ENCODE assay signal across 7 cellular contexts in the genomic region with DNA sequence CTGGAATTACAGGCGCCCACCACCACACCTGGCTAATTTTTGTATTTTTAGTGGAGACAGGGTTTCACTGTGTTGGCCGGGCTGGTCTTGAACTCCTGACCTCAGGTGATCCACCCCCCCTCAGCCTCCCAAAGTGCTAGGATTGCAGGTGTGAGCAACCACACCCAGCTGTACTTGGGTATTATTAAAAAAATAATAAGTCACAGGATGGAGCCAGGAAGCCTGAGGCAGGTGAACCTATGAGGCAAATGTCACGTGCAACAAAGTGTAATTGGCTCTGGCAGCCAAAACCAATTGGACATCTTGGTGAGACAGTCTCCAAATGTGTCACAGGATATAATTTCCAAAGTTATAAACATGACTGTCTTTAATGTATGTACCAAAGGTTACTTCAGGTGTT. TPM values are rescaled to one million over a fixed set of nuclear protein-coding genes. Genes with fewer than 3 reads are reported as not detected.
A peak's percentile ranks its signal among the peaks of the same experiment; 100 is the strongest.
DNase-seq lines count a peak whose midpoint lies in the region; ATAC-seq and TF ChIP-seq lines count a peak whose summit lies in the region.
"Not testable (repeated sequence)": the region's sequence is repeated elsewhere in the genome, so short reads cannot be mapped to it uniquely, and the experiment has no call there.

No MANE protein-coding gene starts in this region.

- H3K4me2 ChIP-seq in HCT116 (ENCODE audit: low read length), result peak overlapping the region; percentile 37; the same call in 1 of the 2 replicates
- H3K4me2 ChIP-seq in PC-3 (ENCODE audit: low read length), result not testable (repeated sequence)

- H3K79me2 ChIP-seq in HCT116 (ENCODE audit: insufficient read depth, low read length), result peaks cover 43% of the 10 kb centered on the region
- H3K79me2 ChIP-seq in PC-3 (ENCODE audit: low read length), result peaks cover 21% of the 10 kb centered on the region

- POLR2A ChIA-PET in HCT116 (lab: Charles Lee), result interaction anchor here (0.6 to 15.6 kb wide), 5 partner anchors 23 to 93 kb away, joined by 3 to 1499 read pairs (median 3); partner anchors contain the start of genes MALAT1 and NEAT1
- POLR2A ChIA-PET in PC-3 (lab: Charles Lee; ENCODE audit: unreplicated experiment), result interaction anchor here (0.6 kb wide), 1 partner anchor 24 kb away, joined by 5 read pairs; the partner anchor contains the start of gene MALAT1
- POLR2A ChIA-PET in activated CD4-positive, alpha-beta T cell treated with anti-CD3 and anti-CD28 coated beads, Interleukin-2, amount 10 ng/mL, durations not matched to agents 7 days and 5 days (lab: Charles Lee), result interaction anchor here (4.9 kb wide), 1 partner anchor 25 kb away, joined by 24 read pairs; the partner anchor contains the start of gene MALAT1

- H4K20me1 ChIP-seq in HCT116 (ENCODE audit: insufficient read depth); PC-3 (ENCODE audit: low read length): not testable (repeated sequence)

- not testable (repeated sequence) for TF ChIP-seq CTCF in HCT116 (IDR thresholded peaks at IDR 0.05 in 2 of 3, conservative IDR thresholded peaks at IDR 0.05 in 1 of 3; ENCODE audit: borderline replicate concordance in 1 of 3, insufficient read depth in 1 of 3, low read depth in 2 of 3, low read length in 2 of 3); PC-3 (conservative IDR thresholded peaks at IDR 0.05; ENCODE audit: low read depth, low read length); ascending aorta (IDR thresholded peaks at IDR 0.05); heart left ventricle (IDR thresholded peaks at IDR 0.05)

- peak overlapping the region; percentile 31 for H3K27ac Mint-ChIP-seq in activated CD4-positive, alpha-beta T cell treated with anti-CD3 and anti-CD28 coated beads, Interleukin-2, amount 10 ng/mL, durations not matched to agents 7 days and 5 days

- BruUV-seq in HCT116 (replicated peaks; lab: Mats Ljungman, UMichigan); PC-3 (replicated peaks; lab: Mats Ljungman, UMichigan): not testable (repeated sequence)

- H3K4me3 ChIP-seq in HCT116 (replicated peaks in 1 of 2; ENCODE audit: low read depth in 1 of 2, low read length in 2 of 2); PC-3 (ENCODE audit: low read length); ascending aorta; heart left ventricle; muscle layer of duodenum (ENCODE audit: low read depth in 1 of 2, low read length in 2 of 2); skin epidermis: not testable (repeated sequence)

- peak overlapping the region; percentile 9; the same call in 1 of the 2 replicates for H3K9ac ChIP-seq in HCT116 (ENCODE audit: low read length)
- not testable (repeated sequence) for H3K9ac ChIP-seq in PC-3 (ENCODE audit: low read length)

- H3K4me1 Mint-ChIP-seq in activated CD4-positive, alpha-beta T cell treated with anti-CD3 and anti-CD28 coated beads, Interleukin-2, amount 10 ng/mL, durations not matched to agents 7 days and 5 days, result peaks cover 42% of the 10 kb centered on the region

- H3K9me3 ChIP-seq in HCT116 (ENCODE audit: control insufficient read depth in 1 of 2, insufficient read depth in 1 of 2, low read depth in 1 of 2, low read length in 2 of 2); PC-3 (ENCODE audit: low read length); ascending aorta; heart left ventricle; muscle layer of duodenum (ENCODE audit: control insufficient read depth in 1 of 2, low read length in 2 of 2): not testable (repeated sequence)

- H3K36me3 Mint-ChIP-seq in activated CD4-positive, alpha-beta T cell treated with anti-CD3 and anti-CD28 coated beads, Interleukin-2, amount 10 ng/mL, durations not matched to agents 7 days and 5 days (ENCODE audit: low read depth), result not testable (repeated sequence)

- not testable (repeated sequence) for H3K27me3 Mint-ChIP-seq in activated CD4-positive, alpha-beta T cell treated with anti-CD3 and anti-CD28 coated beads, Interleukin-2, amount 10 ng/mL, durations not matched to agents 7 days and 5 days

- CTCF ChIA-PET in HCT116 (lab: Charles Lee), result interaction anchor here (1.0 kb wide), 1 partner anchor 32 kb away, joined by 5 read pairs; no protein-coding TSS in a partner anchor
- CTCF ChIA-PET in PC-3 (lab: Charles Lee), result not testable (repeated sequence)
- CTCF ChIA-PET in activated CD4-positive, alpha-beta T cell treated with anti-CD3 and anti-CD28 coated beads, Interleukin-2, amount 10 ng/mL, durations not matched to agents 7 days and 5 days (lab: Charles Lee), result interaction anchor here (1.1 to 10.2 kb wide), 3 partner anchors 15 to 59 kb away, joined by 3 to 119 read pairs (median 3); no protein-coding TSS in a partner anchor

- H3K27ac ChIP-seq in HCT116 (ENCODE audit: low read depth, low read length), result peak overlapping the region; percentile 97
- H3K27ac ChIP-seq in PC-3 (ENCODE audit: low read length), result peak overlapping the region; percentile 23
- peak overlapping the region; percentile 97 to 98 for H3K27ac ChIP-seq in ascending aorta
- peak overlapping the region in 7 of 12 donors; percentile 20 to 100 (median 100) for H3K27ac ChIP-seq in heart left ventricle
- peak overlapping the region; percentile 64 for H3K27ac ChIP-seq in muscle layer of duodenum (ENCODE audit: low read length)
- H3K27ac ChIP-seq in skin epidermis, result peak overlapping the region in 14 of 21 experiments; percentile 2 to 99 (median 64)

- ATAC-seq in HCT116, PC-3, heart left ventricle: not testable (repeated sequence)

- 92 to 97% (median 94%) methylated on average over 3 of the region's 3 CpGs for WGBS in heart left ventricle, 4 donors

- peaks cover 13% of the 10 kb centered on the region for H3F3A ChIP-seq in PC-3 (ENCODE audit: low read length, unreplicated experiment)

- H3K9me2 ChIP-seq in HCT116 (ENCODE audit: insufficient read depth); PC-3 (replicated peaks; ENCODE audit: low read length): not testable (repeated sequence)

- peak overlapping the region; percentile 16 for H3K4me3 Mint-ChIP-seq in activated CD4-positive, alpha-beta T cell treated with anti-CD3 and anti-CD28 coated beads, Interleukin-2, amount 10 ng/mL, durations not matched to agents 7 days and 5 days

- not testable (repeated sequence) for H2AFZ ChIP-seq in HCT116 (ENCODE audit: low read depth, low read length, poor library complexity, severe bottlenecking); PC-3 (ENCODE audit: low read length)

- peaks cover 72 to 89% of the 10 kb centered on the region in 2 experiments for H3K4me1 ChIP-seq in HCT116 (ENCODE audit: control insufficient read depth in 1 of 2, insufficient read depth in 2 of 2, low read length in 2 of 2)
- peaks cover 46% of the 10 kb centered on the region for H3K4me1 ChIP-seq in PC-3 (ENCODE audit: insufficient read depth, low read length)
- H3K4me1 ChIP-seq in ascending aorta, result peaks cover 33 to 56% of the 10 kb centered on the region in 2 donors
- peaks cover 15 to 66% (median 53%) of the 10 kb centered on the region in 12 donors for H3K4me1 ChIP-seq in heart left ventricle
- peaks cover 3 to 17% of the 10 kb centered on the region in 2 donors for H3K4me1 ChIP-seq in muscle layer of duodenum (ENCODE audit: control insufficient read depth in 1 of 2, insufficient read depth in 2 of 2, low read length in 2 of 2)

- not testable (repeated sequence) for H3K27me3 ChIP-seq in HCT116 (ENCODE audit: insufficient read depth, low read length); PC-3 (ENCODE audit: low read length); ascending aorta; heart left ventricle; muscle layer of duodenum (ENCODE audit: low read depth, low read length)

- intact Hi-C loops in HCT116 (cut with micrococcal nuclease); PC-3 (cut with micrococcal nuclease): not testable (repeated sequence)
- intact Hi-C loops in ascending aorta (cut with DNase I), result loop anchor here (5.0 kb wide), 1 partner anchor 32 kb away; no protein-coding TSS in a partner anchor
- intact Hi-C loops in heart left ventricle (cut with DNase I), result loop anchor here in 6 of 10 donors (5.0 kb wide), 2 partner anchors 32 to 93 kb away; partner anchors contain the start of gene SLC25A45 (in 1 of the 6)

- not testable (repeated sequence) for TF ChIP-seq RAD21 in HCT116 (IDR thresholded peaks at IDR 0.05; ENCODE audit: low read depth)

- H3K36me3 ChIP-seq in HCT116 (ENCODE audit: control insufficient read depth in 1 of 2, insufficient read depth in 2 of 2, low read length in 2 of 2); PC-3 (ENCODE audit: low read depth, low read length); ascending aorta; heart left ventricle: not testable (repeated sequence)
- H3K36me3 ChIP-seq in muscle layer of duodenum (ENCODE audit: control insufficient read depth in 1 of 2, insufficient read depth in 2 of 2, low read length in 2 of 2), result peaks cover 0 to 30% of the 10 kb centered on the region in 2 donors

- not testable (repeated sequence) for TF ChIP-seq POLR2A in HCT116 (IDR thresholded peaks at IDR 0.05; ENCODE audit: borderline replicate concordance, extremely low read depth, insufficient read depth, insufficient read length); heart left ventricle (IDR thresholded peaks at IDR 0.05)

- not testable (repeated sequence) for H3K9me3 Mint-ChIP-seq in activated CD4-positive, alpha-beta T cell treated with anti-CD3 and anti-CD28 coated beads, Interleukin-2, amount 10 ng/mL, durations not matched to agents 7 days and 5 days

- DNase-seq in HCT116 (ENCODE audit: low read depth, low spot score); PC-3; activated CD4-positive, alpha-beta T cell treated with anti-CD3 and anti-CD28 coated beads, Interleukin-2, amount 10 ng/mL, durations not matched to agents 7 days and 5 days; ascending aorta (ENCODE audit: low spot score in 2 of 2); heart left ventricle: not testable (repeated sequence)

- RAD21 ChIA-PET in HCT116 (lab: Charles Lee; ENCODE audit: low non-redundant PET in 1 of 2, low total read pairs in 2 of 2, uncharacterized antibody in 2 of 2, unreplicated experiment in 2 of 2), result interaction anchor here in 1 of 2 experiments (0.7 kb wide), 1 partner anchor 36 kb away, joined by 3 read pairs; no protein-coding TSS in a partner anchor

RNA-seq across cellular contexts. Expression of gene MALAT1, which starts 24.0 kb away (rescaled TPM):
- total RNA-seq in HCT116 (2021; ENCODE audit: unreplicated experiment), result 6,000 TPM
- 380 and 423 TPM in 2 replicates for polyA plus RNA-seq in HCT116 (2012)
- 1,345 and 2,062 TPM in 2 replicates for total RNA-seq in PC-3 (2014; rRNA removed)
- 1,000 to 10,000 TPM; 7,183 to 8,252 TPM for total RNA-seq in activated CD4-positive, alpha-beta T cell treated with anti-CD3 and anti-CD28 coated beads, Interleukin-2, amount 10 ng/mL, durations not matched to agents 7 days and 5 days
- total RNA-seq in ascending aorta, result 8,553 TPM
- 1,000 to 10,000 TPM; 1,047 to 9,662 (median 6,606) TPM for total RNA-seq in heart left ventricle
- polyA plus RNA-seq in heart left ventricle, result 1,000 to 10,000 TPM; 1,168 to 4,497 TPM

RNA-seq across cellular contexts. Expression of gene SCYL1, which starts 50.0 kb away (rescaled TPM):
- total RNA-seq in HCT116 (2021; ENCODE audit: unreplicated experiment) (104 TPM), PC-3 (2014; rRNA removed) (201 and 262 TPM in 2 replicates), ascending aorta (220 TPM), heart left ventricle (100 to 1,000 TPM in 1 of 9 donors, 10 to 100 TPM in 8; 51.6 to 135 (median 62.2) TPM)
- polyA plus RNA-seq in HCT116 (2012), result 82.4 and 84.4 TPM in 2 replicates
- 10 to 100 TPM; 59.1 to 62.1 TPM for total RNA-seq in activated CD4-positive, alpha-beta T cell treated with anti-CD3 and anti-CD28 coated beads, Interleukin-2, amount 10 ng/mL, durations not matched to agents 7 days and 5 days
- polyA plus RNA-seq in heart left ventricle, result 10 to 100 TPM; 86.6 to 90.2 TPM

RNA-seq across cellular contexts. Expression of gene NEAT1, which starts 52.3 kb away (rescaled TPM):
- 564 TPM for total RNA-seq in HCT116 (2021; ENCODE audit: unreplicated experiment)
- 181 and 274 TPM in 2 replicates for polyA plus RNA-seq in HCT116 (2012)
- total RNA-seq in PC-3 (2014; rRNA removed), result 47.9 and 96.6 TPM in 2 replicates
- total RNA-seq in activated CD4-positive, alpha-beta T cell treated with anti-CD3 and anti-CD28 coated beads, Interleukin-2, amount 10 ng/mL, durations not matched to agents 7 days and 5 days, result 100 to 1,000 TPM; 463 to 610 TPM
- total RNA-seq in ascending aorta, result 180 TPM
- total RNA-seq in heart left ventricle, result 100 to 1,000 TPM in 7 of 9 donors, 10 to 100 TPM in 2; 17.0 to 760 (median 507) TPM
- polyA plus RNA-seq in heart left ventricle, result 100 to 1,000 TPM; 104 to 532 TPM

Comparison
In these comparisons a context has a peak if more than half of its experiments do, and no peak if none do; other contexts are left out.
1. H3K27ac ChIP-seq: peak in every context shown above with its lines; median percentile 100 in heart left ventricle; 98 in ascending aorta; 97 in HCT116; 64 in muscle layer of duodenum; 64 in skin epidermis; 23 in PC-3.